ENCODE assay signal across 19 cellular contexts in the genomic region with DNA sequence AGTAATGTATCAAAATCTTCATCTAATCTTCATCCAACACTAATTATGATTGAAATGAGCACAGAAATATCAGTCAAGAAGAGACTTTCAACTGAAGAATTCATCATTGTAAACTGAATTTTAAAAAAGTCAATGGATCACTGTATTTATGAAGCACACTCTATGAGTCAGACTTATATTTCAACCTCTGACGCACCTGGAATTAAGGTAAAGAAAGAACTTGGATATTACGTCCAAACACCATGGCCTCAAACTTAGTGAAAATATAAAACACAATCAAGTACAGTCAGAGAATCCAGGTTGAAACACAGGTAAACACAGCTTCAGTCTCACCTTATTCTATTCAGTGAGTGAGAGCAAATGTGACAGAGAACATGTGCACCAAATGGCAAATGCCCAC. TPM values are rescaled to one million over a fixed set of nuclear protein-coding genes. Genes with fewer than 3 reads are reported as not detected.
DNase-seq lines count a peak whose midpoint lies in the region; ATAC-seq, FAIRE-seq and TF ChIP-seq lines count a peak whose summit lies in the region.
"Had no signal": no experiment of that assay in that cellular context is flagged by ENCODE, and none has a peak within 500 bp of the region (broad histone marks: within the 10 kb centered on the region; RNA-seq: fewer than 3 reads in every experiment).

No MANE protein-coding gene starts in this region.

- FAIRE-seq in GM12892 (lab: Jason Lieb, UNC), result peak; percentile 68
- no peak for FAIRE-seq in keratinocyte (lab: Jason Lieb, UNC)
- FAIRE-seq: H54 had no signal

- H3K9ac ChIP-seq in BLaER1, result no peak overlapping the region
- H3K9ac ChIP-seq in keratinocyte (ENCODE audit: control insufficient read depth, extremely low read depth, insufficient read depth, low read length), result no peak overlapping the region
- H3K9ac ChIP-seq: GM23248 had no signal

- peaks cover 19 to 50% of the 10 kb centered on the region in 2 donors for H3K36me3 Mint-ChIP-seq in CD4-positive, alpha-beta memory T cell

- no peak for TF ChIP-seq POLR2A in GM12892 (IDR thresholded peaks at IDR 0.05; ENCODE audit: low read depth, low read length)

- TF ChIP-seq CTCF in keratinocyte (optimal IDR thresholded peaks at IDR 0.05 in 1 of 3, IDR thresholded peaks at IDR 0.05 in 1 of 3, conservative IDR thresholded peaks at IDR 0.05 in 1 of 3; ENCODE audit: extremely low read depth in 1 of 3, insufficient read depth in 2 of 3, low read length in 3 of 3), result no peak

- no peak for DNase-seq in GM12892 (ENCODE audit: insufficient read length)
- no peak for DNase-seq in keratinocyte (ENCODE audit: low read depth, low spot score)
- DNase-seq in activated CD4-positive, alpha-beta T cell treated with anti-CD3 and anti-CD28 coated beads for 4 hours, result no peak
- DNase-seq in CD4-positive, alpha-beta memory T cell, result no peak
- DNase-seq: 8988T; C1 segment of cervical spinal cord; CD4-positive, CD25-positive, alpha-beta regulatory T cell; DMS153; DMS79; GDM1; GM23248; HCEC 1CT had no signal

- H3K36me3 ChIP-seq in BLaER1 (no peaks in the 10 kb centered on the region), esophagus (ENCODE audit: control insufficient read depth in 2 of 2, insufficient read depth in 2 of 2, low read length in 1 of 2) (no peaks in the 10 kb centered on the region), keratinocyte (ENCODE audit: control insufficient read depth in 2 of 2, extremely low read depth in 1 of 2, insufficient read depth in 2 of 2, low read length in 2 of 2) (peaks cover 0 to 2% of the 10 kb centered on the region in 2 experiments)
- H3K36me3 ChIP-seq in CD4-positive, alpha-beta memory T cell (ENCODE audit: insufficient read depth, low read length), result no peaks in the 10 kb centered on the region

- H3K9me3 Mint-ChIP-seq in CD4-positive, alpha-beta memory T cell, result no peaks in the 10 kb centered on the region
- H3K9me3 Mint-ChIP-seq: CD4-positive, CD25-positive, alpha-beta regulatory T cell had no signal

- no peak overlapping the region for H3K27ac Mint-ChIP-seq in CD4-positive, alpha-beta memory T cell
- H3K27ac Mint-ChIP-seq: CD4-positive, CD25-positive, alpha-beta regulatory T cell had no signal

- H3K27ac ChIP-seq in BLaER1, result no peak overlapping the region
- H3K27ac ChIP-seq in esophagus (ENCODE audit: low read depth in 2 of 2, low read length in 1 of 2), result peak overlapping the region; percentile 72 to 86
- H3K27ac ChIP-seq in keratinocyte (ENCODE audit: control insufficient read depth, insufficient read depth, low read length), result peak overlapping the region; percentile 65
- no peak overlapping the region for H3K27ac ChIP-seq in CD4-positive, alpha-beta memory T cell (ENCODE audit: low read depth, low read length)
- H3K27ac ChIP-seq: GM23248 had no signal

- peak overlapping the region; percentile 35 for H3K4me2 ChIP-seq in BLaER1
- H3K4me2 ChIP-seq in keratinocyte (ENCODE audit: control insufficient read depth, extremely low read depth, insufficient read depth, low read depth, low read length), result no peak overlapping the region

- dilution Hi-C loops in keratinocyte (cut with MboI; ENCODE audit: extremely low pct_ligation_motif_present, low sequenced_read_pairs), result no loop called here

- H3K4me1 ChIP-seq in BLaER1 (peaks cover 59% of the 10 kb centered on the region), esophagus (ENCODE audit: control insufficient read depth in 2 of 2, insufficient read depth in 2 of 2, low read length in 1 of 2) (peaks cover 0 to 12% of the 10 kb centered on the region in 2 donors), keratinocyte (ENCODE audit: control insufficient read depth, extremely low read depth, insufficient read depth, low read length) (peaks cover 33% of the 10 kb centered on the region)
- H3K4me1 ChIP-seq in CD4-positive, alpha-beta memory T cell (ENCODE audit: insufficient read depth, low read length), result no peaks in the 10 kb centered on the region

- 54 to 72% methylated on average over 2 of the region's 2 CpGs for WGBS in esophagus, 2 donors

- H3K4me3 Mint-ChIP-seq in CD4-positive, alpha-beta memory T cell, result no peak overlapping the region

- H3K27me3 ChIP-seq in BLaER1 (no peaks in the 10 kb centered on the region), esophagus (ENCODE audit: control insufficient read depth in 1 of 2, insufficient read depth in 2 of 2, low read length in 2 of 2) (no peaks in the 10 kb centered on the region), keratinocyte (ENCODE audit: control insufficient read depth, extremely low read depth, insufficient read depth, low read length) (no peaks in the 10 kb centered on the region)
- no peaks in the 10 kb centered on the region for H3K27me3 ChIP-seq in CD4-positive, alpha-beta memory T cell (ENCODE audit: insufficient read depth, low read length)

- H3K9me3 ChIP-seq in BLaER1 (no peaks in the 10 kb centered on the region), esophagus (ENCODE audit: control insufficient read depth in 2 of 2, insufficient read depth in 1 of 2, low read depth in 1 of 2, low read length in 1 of 2) (no peaks in the 10 kb centered on the region), keratinocyte (ENCODE audit: control insufficient read depth, low read depth, low read length) (no peaks in the 10 kb centered on the region)
- H3K9me3 ChIP-seq in CD4-positive, alpha-beta memory T cell (ENCODE audit: control insufficient read depth in 1 of 2, low read length in 2 of 2), result no peaks in the 10 kb centered on the region

- POLR2A ChIA-PET in CD4-positive, alpha-beta memory T cell (lab: Charles Lee; ENCODE audit: partially characterized antibody), result no interaction called here

- intact Hi-C loops in CD4-positive, alpha-beta memory T cell (cut with micrococcal nuclease), result loop anchor here (5.0 kb wide), 1 partner anchor 327 kb away; no protein-coding TSS in a partner anchor

- H4K20me1 ChIP-seq in BLaER1 (no peaks in the 10 kb centered on the region), keratinocyte (ENCODE audit: control insufficient read depth, extremely low read depth, insufficient read depth, low read length) (no peaks in the 10 kb centered on the region)

- H3K79me2 ChIP-seq in keratinocyte (ENCODE audit: control insufficient read depth, insufficient read depth, low read length), result no peaks in the 10 kb centered on the region

- peaks cover 0 to 6% (median 0%) of the 10 kb centered on the region in 4 donors for H3K4me1 Mint-ChIP-seq in CD4-positive, alpha-beta memory T cell

- no peak for ATAC-seq in GM19397 (IDR thresholded peaks at IDR 0.05; ENCODE audit: unreplicated experiment)

- CTCF ChIA-PET in CD4-positive, alpha-beta memory T cell (lab: Charles Lee; ENCODE audit: partially characterized antibody), result interaction anchor here (1.2 kb wide), 1 partner anchor 18 kb away, joined by 3 read pairs; no protein-coding TSS in a partner anchor

- no peaks in the 10 kb centered on the region for H3K27me3 Mint-ChIP-seq in CD4-positive, alpha-beta memory T cell
- H3K27me3 Mint-ChIP-seq: CD4-positive, CD25-positive, alpha-beta regulatory T cell had no signal

- H2AFZ ChIP-seq in keratinocyte (ENCODE audit: control insufficient read depth, low read length), result no peak overlapping the region
- H2AFZ ChIP-seq: GM23248 had no signal

- no peaks in the 10 kb centered on the region for H3K9me1 ChIP-seq in keratinocyte (ENCODE audit: control insufficient read depth, extremely low read depth, insufficient read depth, low read length)

- H3K4me3 ChIP-seq in BLaER1 (no peak overlapping the region), esophagus (ENCODE audit: low read depth in 1 of 2, low read length in 2 of 2) (no peak overlapping the region), keratinocyte (ENCODE audit: control insufficient read depth in 2 of 3, extremely low read depth in 1 of 3, insufficient read depth in 2 of 3, low read depth in 1 of 3, low read length in 3 of 3) (no peak overlapping the region)
- no peak overlapping the region for H3K4me3 ChIP-seq in CD4-positive, alpha-beta memory T cell (ENCODE audit: low read length in 2 of 2)
- H3K4me3 ChIP-seq: GM23248 had no signal

RNA-seq across cellular contexts. Expression of gene MIPEP, which starts 39.5 kb away (rescaled TPM):
- 25.3 TPM for polyA plus RNA-seq in GM12892 (2012; ENCODE audit: missing spikeins)
- polyA plus RNA-seq in esophagus, result 10 to 100 TPM; 16.3 to 16.7 TPM
- 26.3 to 35.0 TPM (median 29.0 TPM) in 3 replicates for polyA plus RNA-seq in keratinocyte
- polyA plus RNA-seq in keratinocyte (2011; ENCODE audit: low read depth), result 11.7 TPM
- 22.6 and 24.9 TPM in 2 replicates for polyA plus RNA-seq in keratinocyte (2011; cell fraction: cytosol; rRNA removed)
- polyA plus RNA-seq in keratinocyte (2011; cell fraction: nucleus; rRNA removed), result 30.3 and 34.1 TPM in 2 replicates
- 27.9 and 30.6 TPM in 2 replicates for polyA plus RNA-seq in keratinocyte (2012; ENCODE audit: low replicate concordance)
- 4.1 to 25.8 TPM (median 24.5 TPM) in 3 replicates for polyA minus RNA-seq in keratinocyte
- 13.6 TPM for polyA minus RNA-seq in keratinocyte (2011; cell fraction: cytosol; rRNA and poly(A)+ RNA removed)
- polyA minus RNA-seq in keratinocyte (2011; cell fraction: nucleus; rRNA and poly(A)+ RNA removed), result 13.4 and 23.0 TPM in 2 replicates
- 1 to 10 TPM; 8.8 to 9.1 TPM for total RNA-seq in CD4-positive, alpha-beta memory T cell
- polyA plus RNA-seq in CD4-positive, alpha-beta memory T cell, result 10 to 100 TPM; 15.2 to 16.4 TPM

RNA-seq across cellular contexts. Expression of gene C1QTNF9B, which starts 47.6 kb away (rescaled TPM):
- 0.32 TPM for polyA plus RNA-seq in GM12892 (2012; ENCODE audit: missing spikeins)
- polyA plus RNA-seq in esophagus (under 1 TPM; 0.04 to 0.16 TPM), keratinocyte (not detected in 3 replicates)
- not detected for polyA plus RNA-seq in keratinocyte (2011; ENCODE audit: low read depth)
- not detected in 2 replicates for polyA plus RNA-seq in keratinocyte (2011; cell fraction: cytosol; rRNA removed)
- not detected in 2 replicates for polyA plus RNA-seq in keratinocyte (2011; cell fraction: nucleus; rRNA removed)
- polyA plus RNA-seq in keratinocyte (2012; ENCODE audit: low replicate concordance), result 0.32 TPM in 1 of 2 replicates, not detected in the other
- polyA minus RNA-seq in keratinocyte, result not detected in 3 replicates
- not detected for polyA minus RNA-seq in keratinocyte (2011; cell fraction: cytosol; rRNA and poly(A)+ RNA removed)
- polyA minus RNA-seq in keratinocyte (2011; cell fraction: nucleus; rRNA and poly(A)+ RNA removed), result not detected in 2 replicates
- total RNA-seq in CD4-positive, alpha-beta memory T cell, result not detected
- under 1 TPM in 1 of 2 donors, not detected in 1; 0.23 TPM for polyA plus RNA-seq in CD4-positive, alpha-beta memory T cell
- total RNA-seq: A673; CD4-positive, CD25-positive, alpha-beta regulatory T cell; Daoy; GM23248; HT-29 had no signal
- polyA plus RNA-seq: CD4-positive, CD25-positive, alpha-beta regulatory T cell; GM23248 had no signal

Comparison
In these comparisons a context has a peak if more than half of its experiments do, and no peak if none do; other contexts are left out.
1. H3K27ac ChIP-seq: peak in esophagus (2 of 2) and keratinocyte (single experiment); none in BLaER1 (single experiment) and CD4-positive, alpha-beta memory T cell (single experiment).